19 cellular contexts compared by ENCODE assay signal in genomic region chr4:77170926-77171325, GRCh38.
"Had no signal": no experiment of that assay in that cellular context is flagged by ENCODE, and none has a peak within 500 bp of the region (broad histone marks: within the 10 kb centered on the region; RNA-seq: fewer than 3 reads in every experiment).

No MANE protein-coding gene starts in this region.

- H3K4me3 ChIP-seq: tibial nerve, vagina had no signal

- H3K4me3 Mint-ChIP-seq: activated CD8-positive, alpha-beta T cell treated with anti-CD3 and anti-CD28 coated beads for 36 hours; natural killer cell treated with Interleukin-12 subunit alpha and Interleukin-12 subunit beta and Interleukin-15 and Interleukin-18, amount 100 ng/mL, for 72 hours; T-helper 17 cell; WTC11 had no signal

- ATAC-seq: activated CD8-positive, alpha-beta T cell treated with anti-CD3 and anti-CD28 coated beads for 36 hours; activated naive CD4-positive, alpha-beta T cell treated with anti-CD3 and anti-CD28 coated beads, Interleukin-2, amount 50 U/mL, for 72 hours; left lobe of liver; natural killer cell treated with Interleukin-12 subunit alpha and Interleukin-12 subunit beta and Interleukin-15 and Interleukin-18, amount 100 ng/mL, for 72 hours; T-helper 17 cell; WTC11 had no signal

- H3K9me3 Mint-ChIP-seq: activated CD8-positive, alpha-beta T cell treated with anti-CD3 and anti-CD28 coated beads for 36 hours; activated naive CD4-positive, alpha-beta T cell treated with anti-CD3 and anti-CD28 coated beads, Interleukin-2, amount 50 U/mL, for 72 hours; natural killer cell treated with Interleukin-12 subunit alpha and Interleukin-12 subunit beta and Interleukin-15 and Interleukin-18, amount 100 ng/mL, for 72 hours; WTC11 had no signal

- H3K27me3 ChIP-seq: tibial nerve, vagina had no signal

- H3K4me1 ChIP-seq: vagina had no signal

- H3K36me3 Mint-ChIP-seq: activated naive CD4-positive, alpha-beta T cell treated with anti-CD3 and anti-CD28 coated beads, Interleukin-2, amount 50 U/mL, for 72 hours had no signal

- H3K27ac ChIP-seq: brain microvascular endothelial cell, vagina had no signal

- H3K36me3 ChIP-seq: brain microvascular endothelial cell had no signal

- H3K27me3 Mint-ChIP-seq: activated CD8-positive, alpha-beta T cell treated with anti-CD3 and anti-CD28 coated beads for 36 hours had no signal

- H3K27ac Mint-ChIP-seq: activated CD8-positive, alpha-beta T cell treated with anti-CD3 and anti-CD28 coated beads for 36 hours; activated naive CD4-positive, alpha-beta T cell treated with anti-CD3 and anti-CD28 coated beads, Interleukin-2, amount 50 U/mL, for 72 hours; natural killer cell treated with Interleukin-12 subunit alpha and Interleukin-12 subunit beta and Interleukin-15 and Interleukin-18, amount 100 ng/mL, for 72 hours; T-helper 17 cell; WTC11 had no signal

- FAIRE-seq: frontal cortex, islet of Langerhans had no signal

- DNase-seq: activated CD4-positive, alpha-beta T cell treated with anti-CD3 and anti-CD28 coated beads for 48 hours; activated CD8-positive, alpha-beta T cell treated with anti-CD3 and anti-CD28 coated beads for 36 hours; activated gamma-delta T cell; activated T-cell treated with anti-CD3 and anti-CD28 coated beads, Interleukin-2, amount 50 U/mL, for 48 hours; amygdala; brain microvascular endothelial cell; effector CD8-positive, alpha-beta T cell; stimulated activated CD4-positive, alpha-beta T cell treated with anti-CD3 and anti-CD28 coated beads, Interleukin-2, amount 100 ng/mL, for 48 hours; stimulated activated naive CD4-positive, alpha-beta T cell; substantia nigra; T-helper 17 cell had no signal

- H3K9me3 ChIP-seq: tibial nerve, vagina had no signal
